Comparison of ENCODE assay signal across 25 cellular contexts in the genomic region with DNA sequence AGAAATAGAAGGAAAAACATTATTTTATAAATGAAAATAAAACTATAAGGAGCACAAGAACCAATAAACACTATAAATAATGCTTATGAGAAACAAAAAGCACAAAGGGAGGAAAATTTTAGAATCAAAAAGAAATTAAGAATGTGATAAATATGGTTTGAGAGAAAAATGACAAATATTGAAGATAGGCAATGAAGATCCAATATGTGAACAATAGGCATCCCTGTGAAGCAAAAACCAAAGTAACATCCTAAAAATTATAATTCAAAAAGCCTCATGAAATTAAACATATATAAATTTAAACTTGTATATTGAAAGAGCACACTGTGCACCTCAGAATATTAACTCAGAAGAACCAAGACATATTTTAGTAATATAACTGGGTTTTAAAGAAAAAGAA.
"Had no signal": no experiment of that assay in that cellular context is flagged by ENCODE, and none has a peak within 500 bp of the region (broad histone marks: within the 10 kb centered on the region; RNA-seq: fewer than 3 reads in every experiment).

No MANE protein-coding gene starts in this region.

- H3K4me3 ChIP-seq: stomach, suprapubic skin, testis, thoracic aorta, thyroid gland, tibial artery, tibial nerve, transverse colon, upper lobe of left lung, upper lobe of right lung, uterus, vagina had no signal

- H3K4me1 ChIP-seq: stomach, suprapubic skin, testis, thyroid gland, tibial artery, tibial nerve, transverse colon, upper lobe of left lung, upper lobe of right lung, uterus, vagina had no signal

- DNase-seq: stimulated activated CD4-positive, alpha-beta T cell treated with anti-CD3 and anti-CD28 coated beads, Interleukin-2, amount 100 ng/mL, for 48 hours; stimulated activated CD4-positive, alpha-beta T cell treated with anti-CD3 and anti-CD28 coated beads, Interleukin-4, amount 100 ng/mL, for 1 hour; stimulated activated CD4-positive, alpha-beta T cell treated with anti-CD3 and anti-CD28 coated beads, Interleukin-4, amount 100 ng/mL, for 24 hours; stimulated activated CD4-positive, alpha-beta T cell treated with anti-CD3 and anti-CD28 coated beads, Interleukin-4, amount 100 ng/mL, for 4 hours; stimulated activated CD8-positive, alpha-beta memory T cell treated with anti-CD3 and anti-CD28 coated beads, Interleukin-4, amount 100 ng/mL, for 48 hours; stimulated activated naive B cell treated with anti-CD40 and anti-IgM and Interleukin-4, amounts not matched to agents 10 μg/mL and 1 μg/mL and 100 μg/mL, for 72 hours; stimulated activated naive CD4-positive, alpha-beta T cell; stimulated activated naive CD4-positive, alpha-beta T cell treated with Interleukin-2 at 50 U/mL for 16 hours; stimulated activated naive CD8-positive, alpha-beta T cell treated with anti-CD3 and anti-CD28 coated beads, Interleukin-15, amount 100 ng/mL, for 72 hours; stimulated activated naive CD8-positive, alpha-beta T cell treated with anti-CD3 and anti-CD28 coated beads, Interleukin-15, Interleukin-2, amounts not matched to agents 100 U/mL and 50 U/mL, for 24 hours; stomach; substantia nigra; testis; thyroid gland; tibial artery; transverse colon; trophoblast cell; upper lobe of left lung; upper lobe of right lung; uterus had no signal

- H3K27ac ChIP-seq: stomach, suprapubic skin, testis, thoracic aorta, thyroid gland, tibial artery, tibial nerve, transverse colon, upper lobe of left lung, upper lobe of right lung, uterus, vagina had no signal

- H3K36me3 ChIP-seq: stomach, suprapubic skin, thoracic aorta, thyroid gland, tibial artery, tibial nerve, transverse colon, upper lobe of left lung, upper lobe of right lung, uterus, vagina had no signal

- FAIRE-seq: urothelium cell line had no signal

- H3K27me3 ChIP-seq: stomach, testis, thyroid gland, tibial artery, tibial nerve, upper lobe of left lung, upper lobe of right lung, uterus, vagina had no signal

- H3K9me3 ChIP-seq: testis, thyroid gland, uterus had no signal
